Comparison of ENCODE assay signal across 28 cellular contexts in the genomic region with DNA sequence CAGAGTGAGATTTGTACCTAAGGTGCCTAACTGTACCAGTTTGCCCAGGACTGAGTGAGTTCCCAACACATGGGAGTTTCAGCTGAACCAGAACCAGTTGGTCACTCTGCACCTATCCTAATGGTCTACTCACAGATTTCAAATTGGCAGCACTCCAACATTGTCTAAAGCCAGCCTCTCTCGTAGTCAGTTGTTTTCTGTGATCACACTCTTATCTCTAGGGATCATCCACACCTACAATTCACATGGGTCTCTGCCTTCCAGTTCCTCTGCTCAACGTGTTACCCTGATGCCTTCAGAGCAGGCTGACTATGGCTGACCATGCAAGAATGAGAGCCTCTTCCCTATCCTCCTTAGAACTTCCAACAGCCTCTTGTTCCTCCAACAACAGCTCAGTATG.
"Had no signal": no experiment of that assay in that cellular context is flagged by ENCODE, and none has a peak within 500 bp of the region (broad histone marks: within the 10 kb centered on the region; RNA-seq: fewer than 3 reads in every experiment).

No MANE protein-coding gene starts in this region.

- DNase-seq: Karpas-422, KBM-7, MG63, NCI-H1048, NCI-H1092 treated with DMSO at 0.1 percent for 48 hours, NCI-H1105 treated with DMSO at 0.1 percent for 48 hours, NCI-H1417, NCI-H1436 treated with DMSO at 0.1 percent for 48 hours, NCI-H1694 treated with DMSO at 0.1 percent for 48 hours, NCI-H187 treated with DMSO at 0.1 percent for 48 hours, NCI-H2029, NCI-H2081, NCI-H2171 treated with DMSO at 0.1 percent for 48 hours, NCI-H2227 treated with DMSO at 0.1 percent for 48 hours, NCI-H345, NCI-H446, NCI-H524 treated with DMSO at 0.1 percent for 48 hours, NCI-H526 treated with DMSO at 0.1 percent for 48 hours, NCI-H774, Peyer's patch, SHP77, SIG-M5, SJCRH30, T-cell, T-helper 17 cell had no signal

- ATAC-seq: PC-3, Right ventricle myocardium inferior, SK-N-SH treated with all-trans-retinoic acid at 6 μM for 48 hours, T-cell, T-helper 17 cell had no signal
